In the genomic region with DNA sequence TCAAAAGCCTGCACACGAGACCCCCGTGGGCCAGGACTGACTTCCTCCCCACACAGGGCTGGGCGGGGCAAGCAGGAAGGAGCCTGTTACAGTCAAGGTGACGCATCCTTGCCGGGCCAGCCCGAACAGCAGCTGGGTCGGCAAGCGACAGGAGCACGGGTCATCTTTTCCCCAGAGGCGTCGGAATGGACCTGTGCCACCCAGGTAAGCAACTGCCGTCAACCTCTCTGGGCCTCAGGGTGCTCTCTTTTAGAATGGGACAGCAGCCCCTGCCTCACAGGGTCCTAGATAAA, we compare ENCODE assay signal across 8 cellular contexts. TPM values are rescaled to one million over a fixed set of nuclear protein-coding genes. Genes with fewer than 3 reads are reported as not detected.
DNase-seq lines count a peak whose midpoint lies in the region; ATAC-seq and TF ChIP-seq lines count a peak whose summit lies in the region.

Gene CYTH4 (plus strand): TSS at position 124 of the 293 bp plus-strand sequence. CDS start 62 bp downstream, at position 186.

- no peaks in the 10 kb centered on the region for H3K36me3 Mint-ChIP-seq in progenitor cell of endocrine pancreas (ENCODE audit: insufficient read depth)

- no peaks in the 10 kb centered on the region for H3K9me2 ChIP-seq in Karpas-422 (replicated peaks; ENCODE audit: insufficient read depth, low read length)

- H2AFZ ChIP-seq in Karpas-422 (ENCODE audit: low read length): no peak within 1 kb of the TSS; the same call in 1 of the 2 replicates

- no peaks in the 10 kb centered on the region for H3K4me1 Mint-ChIP-seq in progenitor cell of endocrine pancreas (ENCODE audit: low read depth)

- H3K27ac ChIP-seq in Karpas-422 (ENCODE audit: low read length): peak within 1 kb of the TSS; percentile 92; the same call in 1 of the 2 replicates

- H3K4me3 Mint-ChIP-seq in progenitor cell of endocrine pancreas (ENCODE audit: low read depth): no peak within 1 kb of the TSS

- POLR2A ChIA-PET in GM10248 (lab: Yijun Ruan, JAX): no interaction called here

- peak within 1 kb of the TSS; percentile 55 for H3K4me3 ChIP-seq in Karpas-422 (ENCODE audit: low read length)

- H3K4me1 ChIP-seq in Karpas-422 (ENCODE audit: low read length): peaks cover 43% of the 10 kb centered on the region

- H3K9me3 Mint-ChIP-seq in progenitor cell of endocrine pancreas (ENCODE audit: low read depth): no peaks in the 10 kb centered on the region

- H3K9ac ChIP-seq in Karpas-422 (ENCODE audit: low read length): peak within 1 kb of the TSS; percentile 63

- no peaks in the 10 kb centered on the region for H3K27me3 ChIP-seq in Karpas-422 (ENCODE audit: low read length)

- no peaks in the 10 kb centered on the region for H4K20me1 ChIP-seq in Karpas-422 (ENCODE audit: insufficient read depth, low read depth, low read length)

- CTCF ChIA-PET in GM10248 (lab: Yijun Ruan, JAX): interaction anchor here (1.3 to 2.2 kb wide), 7 partner anchors 10 to 160 kb away, joined by 3 to 9 read pairs (median 4); no protein-coding TSS in a partner anchor

- no peak for ATAC-seq in HG03439 (IDR thresholded peaks at IDR 0.05; ENCODE audit: unreplicated experiment)

- TF ChIP-seq CTCF in GM10248 (IDR thresholded peaks at IDR 0.05; ENCODE audit: control extremely low read depth, extremely low read depth, low read depth, missing control alignments) (no peak), progenitor cell of endocrine pancreas (IDR thresholded peaks at IDR 0.05; ENCODE audit: unreplicated experiment) (no peak)

- H3K36me3 ChIP-seq in Karpas-422 (ENCODE audit: insufficient read depth, low read length): no peaks in the 10 kb centered on the region

- DNase-seq in GM10248 (ENCODE audit: extremely low spot score): peak; percentile 81
- DNase-seq in Karpas-422: peak; percentile 76
- peak; percentile 85 for DNase-seq in activated CD8-positive, alpha-beta memory T cell treated with anti-CD3 and anti-CD28 coated beads, Interleukin-2, amount 50 U/mL, for 4 hours
- peak; percentile 93 for DNase-seq in cardiac septum (ENCODE audit: low spot score)
- peak; percentile 65 to 76 for DNase-seq in stimulated activated CD4-positive, alpha-beta T cell treated with anti-CD3 and anti-CD28 coated beads, Interleukin-4, amount 100 ng/mL, for 4 hours
- DNase-seq in NCI-H226: no peak
- no peak for DNase-seq in progenitor cell of endocrine pancreas (ENCODE audit: low spot score, unreplicated experiment)

- H3K27me3 Mint-ChIP-seq in progenitor cell of endocrine pancreas: peaks cover 55% of the 10 kb centered on the region

- H3K4me2 ChIP-seq in Karpas-422 (ENCODE audit: low read depth, low read length, poor library complexity, severe bottlenecking): peak within 1 kb of the TSS; percentile 86

- H3K79me2 ChIP-seq in Karpas-422 (ENCODE audit: low read length): no peaks in the 10 kb centered on the region

- intact Hi-C loops in cardiac septum (cut with DNase I): no loop called here

- H3K9me3 ChIP-seq in Karpas-422 (ENCODE audit: low read length): no peaks in the 10 kb centered on the region

- H3K27ac Mint-ChIP-seq in progenitor cell of endocrine pancreas: no peak within 1 kb of the TSS

RNA-seq across cellular contexts. Expression of gene CYTH4, which starts in this region (rescaled TPM):
- total RNA-seq in Karpas-422 (2014; rRNA removed; shearing (Covaris generic); ENCODE audit: low replicate concordance): 11.1 and 12.6 TPM in 2 replicates
- total RNA-seq in cardiac septum (8.0 TPM), progenitor cell of endocrine pancreas (not detected in 2 replicates)

Comparison
In these comparisons a context has a peak if more than half of its experiments do, and no peak if none do; other contexts are left out.
1. DNase-seq: peak in GM10248 (single experiment), Karpas-422 (single experiment), activated CD8-positive, alpha-beta memory T cell treated with anti-CD3 and anti-CD28 coated beads, Interleukin-2, amount 50 U/mL, for 4 hours (single experiment), cardiac septum (single experiment) and stimulated activated CD4-positive, alpha-beta T cell treated with anti-CD3 and anti-CD28 coated beads, Interleukin-4, amount 100 ng/mL, for 4 hours (2 of 2); none in NCI-H226 (single experiment) and progenitor cell of endocrine pancreas (single experiment).